22 cellular contexts compared by ENCODE assay signal in genomic region chr7:94095359-94096009, GRCh38.
"Had no signal": no experiment of that assay in that cellular context is flagged by ENCODE, and none has a peak within 500 bp of the region (broad histone marks: within the 10 kb centered on the region; RNA-seq: fewer than 3 reads in every experiment).

No MANE protein-coding gene starts in this region.

- DNase-seq: activated CD4-positive, alpha-beta T cell treated with anti-CD3 and anti-CD28 coated beads, Interleukin-2, amount 10 ng/mL, durations not matched to agents 7 days and 5 days; activated CD4-positive, CD25-positive, alpha-beta regulatory T cell treated with anti-CD3 and anti-CD28 coated beads, Interleukin-2, amount 50 U/mL, for 72 hours; activated CD8-positive, alpha-beta memory T cell treated with anti-CD3 and anti-CD28 coated beads, Interleukin-2, amount 10 ng/mL, durations not matched to agents 7 days and 5 days; activated CD8-positive, alpha-beta T cell treated with anti-CD3 and anti-CD28 coated beads for 36 hours; activated effector memory CD4-positive, alpha-beta T cell treated with anti-CD3 and anti-CD28 coated beads, Interleukin-2, amount 50 U/mL, for 16 hours; activated naive CD4-positive, alpha-beta T cell treated with anti-CD3 and anti-CD28 coated beads, Interleukin-2, amount 10 ng/mL, durations not matched to agents 7 days and 5 days; activated T-cell treated with anti-CD3 and anti-CD28 coated beads for 4 hours; anterior cingulate cortex; dermis blood vessel endothelial cell; effector memory CD4-positive, alpha-beta T cell; glutamatergic neuron; immature natural killer cell; kidney glomerular epithelial cell; left lung; naive thymus-derived CD4-positive, alpha-beta T cell; retina; stimulated activated CD4-positive, alpha-beta T cell treated with anti-CD3 and anti-CD28 coated beads, Interleukin-2, amount 100 ng/mL, for 48 hours; stimulated activated CD8-positive, alpha-beta memory T cell treated with anti-CD3 and anti-CD28 coated beads, Interleukin-4, amount 100 ng/mL, for 48 hours; stimulated activated naive B cell treated with anti-CD40 and anti-IgM and Interleukin-4, amounts not matched to agents 10 μg/mL and 1 μg/mL and 100 μg/mL, for 72 hours; testis; trophoblast cell; WERI-Rb-1 had no signal

- ATAC-seq: activated CD8-positive, alpha-beta memory T cell treated with anti-CD3 and anti-CD28 coated beads, Interleukin-2, amount 10 ng/mL, durations not matched to agents 7 days and 5 days; activated CD8-positive, alpha-beta T cell treated with anti-CD3 and anti-CD28 coated beads for 36 hours; left lung; naive thymus-derived CD4-positive, alpha-beta T cell; stimulated activated naive B cell treated with anti-CD40 and anti-IgM and Interleukin-4, amounts not matched to agents 10 μg/mL and 1 μg/mL and 100 μg/mL, for 72 hours had no signal
